In genomic region chr1:115862406-115862805, GRCh38 we compare ENCODE assay signal across 28 cellular contexts. TPM values are rescaled to one million over a fixed set of nuclear protein-coding genes. Genes with fewer than 3 reads are reported as not detected.
"Had no signal": no experiment of that assay in that cellular context is flagged by ENCODE, and none has a peak within 500 bp of the region (broad histone marks: within the 10 kb centered on the region; RNA-seq: fewer than 3 reads in every experiment).

No MANE protein-coding gene starts in this region.

- DNase-seq: colonic mucosa; effector memory CD4-positive, alpha-beta T cell; foreskin fibroblast; heart left ventricle; kidney; mesendoderm; midbrain; naive thymus-derived CD8-positive, alpha-beta T cell; nephron progenitor cell; nucleus accumbens; stimulated activated CD4-positive, alpha-beta T cell treated with anti-CD3 and anti-CD28 coated beads, Interleukin-2, amount 100 ng/mL, for 24 hours; stimulated activated CD4-positive, alpha-beta T cell treated with anti-CD3 and anti-CD28 coated beads, Interleukin-4, amount 100 ng/mL, for 24 hours; stimulated activated naive CD4-positive, alpha-beta T cell treated with Interleukin-2 at 50 U/mL for 16 hours; stomach; thyroid gland; trophoblast cell had no signal

- H3K4me3 ChIP-seq: colonic mucosa, gastroesophageal sphincter, heart left ventricle, hepatocyte, prostate gland, right atrium auricular region, stomach, thyroid gland had no signal

- ATAC-seq: gastroesophageal sphincter; heart left ventricle; left lobe of liver; naive thymus-derived CD8-positive, alpha-beta T cell; sciatic nerve; stimulated activated effector memory CD8-positive, alpha-beta T cell treated with anti-CD3 and anti-CD28 coated beads, Interleukin-12 subunit alpha, Interleukin-12 subunit beta, amount 100 ng/mL, for 72 hours had no signal

RNA-seq across cellular contexts. Expression of gene NHLH2, which starts 21.5 kb away (rescaled TPM):
- total RNA-seq: colonic mucosa; endothelial cell of umbilical vein; gastroesophageal sphincter; heart left ventricle; hepatocyte; kidney; left lobe of liver; liver; mucosa of gallbladder; naive thymus-derived CD8-positive, alpha-beta T cell; osteocyte; right atrium auricular region; sciatic nerve; stomach; subcutaneous adipose tissue; thyroid gland had no signal
- polyA plus RNA-seq: endothelial cell of umbilical vein; heart left ventricle; liver; naive thymus-derived CD8-positive, alpha-beta T cell had no signal
